ENCODE assay signal across 15 cellular contexts in the genomic region with DNA sequence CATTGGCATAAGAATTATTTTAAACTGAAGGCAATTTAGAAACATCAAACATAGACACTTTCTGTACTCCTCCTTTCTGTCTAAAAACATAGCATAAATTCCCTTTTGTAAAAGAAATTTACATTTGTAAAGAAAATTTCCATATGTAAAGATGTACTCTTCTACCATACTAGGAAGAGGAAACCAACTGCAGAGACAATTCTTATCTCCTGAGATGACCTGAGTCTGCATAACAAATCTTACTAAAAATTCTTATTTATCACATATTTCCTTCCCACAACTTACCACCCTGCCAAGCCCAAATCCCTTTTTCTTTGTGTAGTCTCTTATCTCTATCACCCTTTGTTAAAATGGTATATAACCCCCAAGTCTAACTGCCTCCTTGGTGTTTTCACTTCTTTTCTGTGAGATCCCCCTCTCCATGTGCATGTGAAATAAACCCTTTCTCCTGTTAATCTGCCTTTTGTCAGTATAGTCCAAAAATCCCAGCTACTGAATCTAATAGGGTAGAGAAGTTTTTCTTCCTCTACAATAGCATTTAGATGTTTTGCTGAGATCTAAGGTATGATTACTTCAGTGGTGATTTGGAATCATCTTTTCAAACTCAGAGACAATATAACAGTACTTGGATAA.
A peak's percentile ranks its signal among the peaks of the same experiment; 100 is the strongest.
DNase-seq lines count a peak whose midpoint lies in the region; ATAC-seq and TF ChIP-seq lines count a peak whose summit lies in the region.
"Had no signal": no experiment of that assay in that cellular context is flagged by ENCODE, and none has a peak within 500 bp of the region (broad histone marks: within the 10 kb centered on the region; RNA-seq: fewer than 3 reads in every experiment).

No MANE protein-coding gene starts in this region.

- ATAC-seq in WTC11: peak; percentile 21
- no peak for ATAC-seq in left ventricle myocardium superior

- no peaks in the 10 kb centered on the region for H3K79me2 ChIP-seq in H9 (ENCODE audit: insufficient read depth, low read length)

- no peaks in the 10 kb centered on the region for H4K20me1 ChIP-seq in H9 (ENCODE audit: control insufficient read depth, insufficient read depth, insufficient read length)
- H4K20me1 ChIP-seq: BLaER1 had no signal

- H3K36me3 ChIP-seq in HUES64 (ENCODE audit: insufficient read depth, low read length) (peaks cover 12% of the 10 kb centered on the region), iPS-18a (ENCODE audit: control insufficient read depth, low read depth, low read length) (no peaks in the 10 kb centered on the region)
- H3K36me3 ChIP-seq: BLaER1 had no signal

- no peak for DNase-seq in H9
- DNase-seq in WTC11 (ENCODE audit: low spot score): no peak
- DNase-seq in DMS53 treated with DMSO at 0.1 percent for 48 hours (lab: John Stamatoyannopoulos, UW; ENCODE audit: unreplicated experiment): no peak
- DNase-seq in left ventricle myocardium superior: no peak
- no peak for DNase-seq in NOMO-1 treated with DMSO at 0.1 percent for 48 hours (lab: John Stamatoyannopoulos, UW; ENCODE audit: unreplicated experiment)
- no peak for DNase-seq in type B pancreatic cell (ENCODE audit: extremely low spot score, unreplicated experiment)
- DNase-seq: 8988T; AML-193; Caco-2; CD8-positive, alpha-beta memory T cell; DMS53 had no signal

- POLR2A ChIA-PET in WTC11 (lab: Charles Lee): no interaction called here

- peak overlapping the region; percentile 11; the same call in 1 of the 2 replicates for H3K4me3 ChIP-seq in HUES64 (ENCODE audit: low read length)
- H3K4me3 ChIP-seq in iPS-18a (ENCODE audit: low read length): peak overlapping the region; percentile 6
- H3K4me3 ChIP-seq: BLaER1 had no signal

- no peaks in the 10 kb centered on the region for H3K79me1 ChIP-seq in H9 (ENCODE audit: insufficient read depth, low read depth, low read length, poor library complexity, severe bottlenecking)

- TF ChIP-seq CTCF in H9 (conservative IDR thresholded peaks at IDR 0.05) (no peak), WTC11 (IDR thresholded peaks at IDR 0.05) (no peak), type B pancreatic cell (conservative IDR thresholded peaks at IDR 0.05) (no peak)

- no peak overlapping the region for H2AFZ ChIP-seq in H9 (ENCODE audit: low read length)

- H3K9me3 Mint-ChIP-seq in H9 (peaks cover 4 to 6% of the 10 kb centered on the region in 2 experiments; a peak in 4 of 5 replicates), WTC11 (peaks cover 9% of the 10 kb centered on the region), type B pancreatic cell (no peaks in the 10 kb centered on the region)

- CTCF ChIA-PET in WTC11 (lab: Charles Lee): no interaction called here

- peak overlapping the region; percentile 76 for H3T11ph ChIP-seq in H9 (ENCODE audit: low read length)

- H4K5ac ChIP-seq in H9 (ENCODE audit: insufficient read length, low read depth, low read length): no peak overlapping the region

- no peak overlapping the region for H2BK20ac ChIP-seq in H9 (ENCODE audit: low read depth, low read length, poor library complexity, severe bottlenecking)

- H3K4me1 Mint-ChIP-seq in H9 (peaks cover 42 to 50% of the 10 kb centered on the region in 2 experiments), WTC11 (peaks cover 62% of the 10 kb centered on the region), type B pancreatic cell (ENCODE audit: unreplicated experiment) (no peaks in the 10 kb centered on the region)
- H3K4me1 Mint-ChIP-seq: CD8-positive, alpha-beta memory T cell; IgD-negative memory B cell had no signal

- intact Hi-C loops in left ventricle myocardium superior (cut with micrococcal nuclease): no loop called here

- H3K9me3 ChIP-seq in H9 (ENCODE audit: control insufficient read depth, low read depth, low read length): no peaks in the 10 kb centered on the region
- no peaks in the 10 kb centered on the region for H3K9me3 ChIP-seq in HUES64 (ENCODE audit: insufficient read depth, low read depth, low read length)
- no peaks in the 10 kb centered on the region for H3K9me3 ChIP-seq in iPS-18a (ENCODE audit: control insufficient read depth, low read depth, low read length)
- H3K9me3 ChIP-seq: Caco-2 had no signal

- H3K4me3 Mint-ChIP-seq in H9 (peak overlapping the region in 1 of 2 experiments; percentile 53; a peak in 3 of 5 replicates), WTC11 (peak overlapping the region; percentile 26), type B pancreatic cell (no peak overlapping the region)
- H3K4me3 Mint-ChIP-seq: CD8-positive, alpha-beta memory T cell; IgD-negative memory B cell had no signal

- H2BK120ac ChIP-seq in H9 (ENCODE audit: low read depth, low read length, poor library complexity, severe bottlenecking): no peak overlapping the region

- H4K91ac ChIP-seq in H9 (ENCODE audit: insufficient read length, low read depth, low read length): no peak overlapping the region

- H3K27ac ChIP-seq in H9 (ENCODE audit: insufficient read length, low read depth, low read length) (peak overlapping the region; percentile 93), HUES64 (ENCODE audit: low read depth, low read length) (peak overlapping the region; percentile 98), iPS-18a (ENCODE audit: low read length) (peak overlapping the region; percentile 68)
- H3K27ac ChIP-seq: BLaER1 had no signal

- no peak overlapping the region for H4K8ac ChIP-seq in H9 (replicated peaks; ENCODE audit: insufficient read length, low read depth, low read length)

- H3K14ac ChIP-seq in H9 (ENCODE audit: insufficient read depth, low read length): no peak overlapping the region

- H3K36me3 Mint-ChIP-seq in H9 (ENCODE audit: insufficient read depth in 1 of 3, low read depth in 3 of 3) (peaks cover 13 to 30% (median 15%) of the 10 kb centered on the region in 3 experiments; a peak in 6 of 7 replicates), WTC11 (peaks cover 21% of the 10 kb centered on the region), type B pancreatic cell (peaks cover 15% of the 10 kb centered on the region)
- H3K36me3 Mint-ChIP-seq: IgD-negative memory B cell had no signal

- H3K27ac Mint-ChIP-seq in H9: peak overlapping the region; percentile 76 to 100 (median 98)
- H3K27ac Mint-ChIP-seq in WTC11: peak overlapping the region; percentile 93
- H3K27ac Mint-ChIP-seq in type B pancreatic cell: no peak overlapping the region
- H3K27ac Mint-ChIP-seq: CD8-positive, alpha-beta memory T cell had no signal

- peak overlapping the region; percentile 55 for H3K4me2 ChIP-seq in H9 (ENCODE audit: insufficient read depth, insufficient read length, low read length)
- H3K4me2 ChIP-seq: BLaER1 had no signal

- H3K4ac ChIP-seq in H9 (ENCODE audit: low read depth, low read length): no peak overlapping the region

- H3K4me1 ChIP-seq in H9 (ENCODE audit: insufficient read depth, low read length) (peaks cover 4% of the 10 kb centered on the region; the same call in 1 of the 2 replicates), HUES64 (ENCODE audit: insufficient read depth, low read length) (peaks cover 45% of the 10 kb centered on the region), iPS-18a (ENCODE audit: control insufficient read depth, low read depth, low read length) (peaks cover 37% of the 10 kb centered on the region)
- H3K4me1 ChIP-seq: BLaER1, Caco-2 had no signal

- H3K27me3 ChIP-seq in H9 (ENCODE audit: insufficient read depth, low read length): no peaks in the 10 kb centered on the region
- no peaks in the 10 kb centered on the region for H3K27me3 ChIP-seq in HUES64 (ENCODE audit: insufficient read depth, low read length)
- no peaks in the 10 kb centered on the region for H3K27me3 ChIP-seq in iPS-18a (ENCODE audit: control insufficient read depth, insufficient read depth, low read length)
- H3K27me3 ChIP-seq: BLaER1 had no signal

- H3K9ac ChIP-seq in H9 (ENCODE audit: extremely low read depth, insufficient read length, low read length): no peak overlapping the region
- H3K9ac ChIP-seq in HUES64 (ENCODE audit: low read depth, low read length): peak overlapping the region; percentile 45
- no peak overlapping the region for H3K9ac ChIP-seq in iPS-18a (ENCODE audit: low read length)
- H3K9ac ChIP-seq: BLaER1 had no signal

- no peak overlapping the region for H3K18ac ChIP-seq in H9 (ENCODE audit: insufficient read length, low read depth, low read length)

- H3K23me2 ChIP-seq in H9 (ENCODE audit: insufficient read length, low read depth, low read length, poor library complexity, severe bottlenecking): no peaks in the 10 kb centered on the region

- no peak overlapping the region for H2BK5ac ChIP-seq in H9 (ENCODE audit: insufficient read length, low read length)

- H2BK15ac ChIP-seq in H9 (ENCODE audit: low read depth, low read length): no peak overlapping the region

- H2BK12ac ChIP-seq in H9 (ENCODE audit: insufficient read length, low read depth, low read length): no peak overlapping the region

- H3K56ac ChIP-seq in H9 (ENCODE audit: insufficient read length, low read depth, low read length): no peak overlapping the region

- H3K23ac ChIP-seq in H9 (ENCODE audit: insufficient read length, low read depth, low read length): no peak overlapping the region

- H3K27me3 Mint-ChIP-seq in H9 (ENCODE audit: low read depth): no peaks in the 10 kb centered on the region
- no peaks in the 10 kb centered on the region for H3K27me3 Mint-ChIP-seq in WTC11 (ENCODE audit: low read depth)
- no peaks in the 10 kb centered on the region for H3K27me3 Mint-ChIP-seq in type B pancreatic cell

- H2AK5ac ChIP-seq in H9 (ENCODE audit: insufficient read length, low read length): no peak overlapping the region

TF ChIP-seq in WTC11, 78 proteins besides CTCF, POLR2A, EP300 and RAD21:
- TF ChIP-seq GTF2I (CRISPR knock-in tag; conservative IDR thresholded peaks at IDR 0.05) (no peak), MYBL2 (CRISPR knock-in tag; IDR thresholded peaks at IDR 0.05) (no peak), ZNF263 (CRISPR knock-in tag; IDR thresholded peaks at IDR 0.05; ENCODE audit: low read depth) (no peak), ZNF317 (CRISPR knock-in tag; IDR thresholded peaks at IDR 0.05; ENCODE audit: borderline replicate concordance, low read depth) (no peak), NR1H2 (CRISPR knock-in tag; IDR thresholded peaks at IDR 0.05) (no peak), SMAD4 (CRISPR knock-in tag; IDR thresholded peaks at IDR 0.05) (no peak), ZNF671 (CRISPR knock-in tag; IDR thresholded peaks at IDR 0.05) (no peak)
- TF ChIP-seq, protein P1, sequence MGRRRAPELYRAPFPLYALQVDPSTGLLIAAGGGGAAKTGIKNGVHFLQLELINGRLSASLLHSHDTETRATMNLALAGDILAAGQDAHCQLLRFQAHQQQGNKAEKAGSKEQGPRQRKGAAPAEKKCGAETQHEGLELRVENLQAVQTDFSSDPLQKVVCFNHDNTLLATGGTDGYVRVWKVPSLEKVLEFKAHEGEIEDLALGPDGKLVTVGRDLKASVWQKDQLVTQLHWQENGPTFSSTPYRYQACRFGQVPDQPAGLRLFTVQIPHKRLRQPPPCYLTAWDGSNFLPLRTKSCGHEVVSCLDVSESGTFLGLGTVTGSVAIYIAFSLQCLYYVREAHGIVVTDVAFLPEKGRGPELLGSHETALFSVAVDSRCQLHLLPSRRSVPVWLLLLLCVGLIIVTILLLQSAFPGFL (CRISPR knock-in tag; IDR thresholded peaks at IDR 0.05; ENCODE audit: borderline replicate concordance): no peak
TF ChIP-seq in WTC11: peak in this region for 0.
